ENCODE assay signal across 1 cellular context in the genomic region with DNA sequence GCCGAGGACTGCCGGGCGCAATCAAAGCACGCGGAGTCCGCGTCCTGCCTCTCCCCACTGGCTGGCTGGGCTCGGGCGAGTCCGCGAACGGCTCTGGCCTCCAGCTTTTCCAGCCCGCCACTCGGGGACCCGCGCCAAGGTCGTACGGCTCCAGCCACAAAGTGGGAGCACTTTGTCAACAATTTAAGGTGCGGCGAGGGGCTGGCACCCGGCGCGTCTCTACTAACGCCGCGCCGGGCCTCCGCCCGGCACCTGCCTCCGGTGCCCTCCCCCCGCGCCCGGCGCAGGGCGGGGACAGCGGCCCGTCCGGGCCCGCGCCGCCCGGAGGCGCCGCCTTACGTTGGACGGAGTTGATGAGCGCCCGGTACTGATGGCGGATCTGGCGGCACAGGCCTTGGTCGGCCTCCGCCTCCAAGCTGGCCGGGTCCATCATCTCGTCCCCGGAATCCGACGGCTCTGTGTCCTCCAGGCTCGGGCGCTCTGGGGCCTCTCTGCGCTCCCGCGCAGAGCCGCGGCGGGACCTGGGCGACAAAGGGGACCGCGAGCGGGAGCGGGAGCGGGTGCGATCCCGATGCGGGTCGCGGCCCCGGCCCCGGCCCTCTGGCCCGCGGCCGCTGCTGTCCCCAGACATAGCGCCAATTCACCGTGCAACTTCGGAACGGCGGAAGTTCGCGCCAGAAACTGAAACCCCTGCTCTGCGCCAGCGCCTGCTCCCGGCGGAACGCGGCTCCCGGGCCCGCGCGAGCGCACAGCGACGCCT.
TF ChIP-seq lines count a peak whose summit lies in the region.

A gene with protein sequence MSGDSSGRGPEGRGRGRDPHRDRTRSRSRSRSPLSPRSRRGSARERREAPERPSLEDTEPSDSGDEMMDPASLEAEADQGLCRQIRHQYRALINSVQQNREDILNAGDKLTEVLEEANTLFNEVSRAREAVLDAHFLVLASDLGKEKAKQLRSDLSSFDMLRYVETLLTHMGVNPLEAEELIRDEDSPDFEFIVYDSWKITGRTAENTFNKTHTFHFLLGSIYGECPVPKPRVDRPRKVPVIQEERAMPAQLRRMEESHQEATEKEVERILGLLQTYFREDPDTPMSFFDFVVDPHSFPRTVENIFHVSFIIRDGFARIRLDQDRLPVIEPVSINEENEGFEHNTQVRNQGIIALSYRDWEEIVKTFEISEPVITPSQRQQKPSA (minus strand): TSS at position 683 of the 760 bp plus-strand sequence. CDS start 52 bp downstream, at position 631.

TF ChIP-seq in HEK293, 187 proteins besides CTCF, POLR2A, EP300 and RAD21 (continued from another document and continues in another):
- TF ChIP-seq, protein P1, sequence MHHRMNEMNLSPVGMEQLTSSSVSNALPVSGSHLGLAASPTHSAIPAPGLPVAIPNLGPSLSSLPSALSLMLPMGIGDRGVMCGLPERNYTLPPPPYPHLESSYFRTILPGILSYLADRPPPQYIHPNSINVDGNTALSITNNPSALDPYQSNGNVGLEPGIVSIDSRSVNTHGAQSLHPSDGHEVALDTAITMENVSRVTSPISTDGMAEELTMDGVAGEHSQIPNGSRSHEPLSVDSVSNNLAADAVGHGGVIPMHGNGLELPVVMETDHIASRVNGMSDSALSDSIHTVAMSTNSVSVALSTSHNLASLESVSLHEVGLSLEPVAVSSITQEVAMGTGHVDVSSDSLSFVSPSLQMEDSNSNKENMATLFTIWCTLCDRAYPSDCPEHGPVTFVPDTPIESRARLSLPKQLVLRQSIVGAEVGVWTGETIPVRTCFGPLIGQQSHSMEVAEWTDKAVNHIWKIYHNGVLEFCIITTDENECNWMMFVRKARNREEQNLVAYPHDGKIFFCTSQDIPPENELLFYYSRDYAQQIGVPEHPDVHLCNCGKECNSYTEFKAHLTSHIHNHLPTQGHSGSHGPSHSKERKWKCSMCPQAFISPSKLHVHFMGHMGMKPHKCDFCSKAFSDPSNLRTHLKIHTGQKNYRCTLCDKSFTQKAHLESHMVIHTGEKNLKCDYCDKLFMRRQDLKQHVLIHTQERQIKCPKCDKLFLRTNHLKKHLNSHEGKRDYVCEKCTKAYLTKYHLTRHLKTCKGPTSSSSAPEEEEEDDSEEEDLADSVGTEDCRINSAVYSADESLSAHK (tag by site-specific recombination; IDR thresholded peaks at IDR 0.05) = no peak
- TF ChIP-seq, protein P2, sequence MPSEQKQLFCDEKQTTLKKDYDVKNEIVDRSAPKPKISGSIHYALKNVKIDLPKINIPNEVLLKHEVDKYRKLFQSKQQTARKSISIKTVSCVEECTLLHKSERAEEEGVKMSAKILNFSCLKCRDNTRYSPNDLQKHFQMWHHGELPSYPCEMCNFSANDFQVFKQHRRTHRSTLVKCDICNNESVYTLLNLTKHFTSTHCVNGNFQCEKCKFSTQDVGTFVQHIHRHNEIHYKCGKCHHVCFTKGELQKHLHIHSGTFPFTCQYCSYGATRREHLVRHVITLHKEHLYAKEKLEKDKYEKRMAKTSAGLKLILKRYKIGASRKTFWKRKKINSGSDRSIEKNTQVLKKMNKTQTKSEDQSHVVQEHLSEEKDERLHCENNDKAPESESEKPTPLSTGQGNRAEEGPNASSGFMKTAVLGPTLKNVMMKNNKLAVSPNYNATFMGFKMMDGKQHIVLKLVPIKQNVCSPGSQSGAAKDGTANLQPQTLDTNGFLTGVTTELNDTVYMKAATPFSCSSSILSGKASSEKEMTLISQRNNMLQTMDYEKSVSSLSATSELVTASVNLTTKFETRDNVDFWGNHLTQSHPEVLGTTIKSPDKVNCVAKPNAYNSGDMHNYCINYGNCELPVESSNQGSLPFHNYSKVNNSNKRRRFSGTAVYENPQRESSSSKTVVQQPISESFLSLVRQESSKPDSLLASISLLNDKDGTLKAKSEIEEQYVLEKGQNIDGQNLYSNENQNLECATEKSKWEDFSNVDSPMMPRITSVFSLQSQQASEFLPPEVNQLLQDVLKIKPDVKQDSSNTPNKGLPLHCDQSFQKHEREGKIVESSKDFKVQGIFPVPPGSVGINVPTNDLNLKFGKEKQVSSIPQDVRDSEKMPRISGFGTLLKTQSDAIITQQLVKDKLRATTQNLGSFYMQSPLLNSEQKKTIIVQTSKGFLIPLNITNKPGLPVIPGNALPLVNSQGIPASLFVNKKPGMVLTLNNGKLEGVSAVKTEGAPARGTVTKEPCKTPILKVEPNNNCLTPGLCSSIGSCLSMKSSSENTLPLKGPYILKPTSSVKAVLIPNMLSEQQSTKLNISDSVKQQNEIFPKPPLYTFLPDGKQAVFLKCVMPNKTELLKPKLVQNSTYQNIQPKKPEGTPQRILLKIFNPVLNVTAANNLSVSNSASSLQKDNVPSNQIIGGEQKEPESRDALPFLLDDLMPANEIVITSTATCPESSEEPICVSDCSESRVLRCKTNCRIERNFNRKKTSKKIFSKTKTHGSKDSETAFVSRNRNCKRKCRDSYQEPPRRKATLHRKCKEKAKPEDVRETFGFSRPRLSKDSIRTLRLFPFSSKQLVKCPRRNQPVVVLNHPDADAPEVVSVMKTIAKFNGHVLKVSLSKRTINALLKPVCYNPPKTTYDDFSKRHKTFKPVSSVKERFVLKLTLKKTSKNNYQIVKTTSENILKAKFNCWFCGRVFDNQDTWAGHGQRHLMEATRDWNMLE (tag by site-specific recombination; conservative IDR thresholded peaks at IDR 0.05; ENCODE audit: low read depth) = no peak
- TF ChIP-seq, protein P3, sequence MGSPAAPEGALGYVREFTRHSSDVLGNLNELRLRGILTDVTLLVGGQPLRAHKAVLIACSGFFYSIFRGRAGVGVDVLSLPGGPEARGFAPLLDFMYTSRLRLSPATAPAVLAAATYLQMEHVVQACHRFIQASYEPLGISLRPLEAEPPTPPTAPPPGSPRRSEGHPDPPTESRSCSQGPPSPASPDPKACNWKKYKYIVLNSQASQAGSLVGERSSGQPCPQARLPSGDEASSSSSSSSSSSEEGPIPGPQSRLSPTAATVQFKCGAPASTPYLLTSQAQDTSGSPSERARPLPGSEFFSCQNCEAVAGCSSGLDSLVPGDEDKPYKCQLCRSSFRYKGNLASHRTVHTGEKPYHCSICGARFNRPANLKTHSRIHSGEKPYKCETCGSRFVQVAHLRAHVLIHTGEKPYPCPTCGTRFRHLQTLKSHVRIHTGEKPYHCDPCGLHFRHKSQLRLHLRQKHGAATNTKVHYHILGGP (tag by site-specific recombination; IDR thresholded peaks at IDR 0.05) = no peak
- TF ChIP-seq ZFP37 (tag by site-specific recombination; IDR thresholded peaks at IDR 0.05) (no peak), ZNF510 (tag by site-specific recombination; IDR thresholded peaks at IDR 0.05; ENCODE audit: insufficient replicate concordance) (no peak), SP2 (tag by site-specific recombination; IDR thresholded peaks at IDR 0.05) (no peak; the same call in 1 of the 2 replicates), ZNF202 (tag by site-specific recombination; IDR thresholded peaks at IDR 0.05; ENCODE audit: borderline replicate concordance) (no peak), RBAK (tag by site-specific recombination; IDR thresholded peaks at IDR 0.05) (no peak), ZNF426 (tag by site-specific recombination; IDR thresholded peaks at IDR 0.05) (no peak), ZNF169 (tag by site-specific recombination; IDR thresholded peaks at IDR 0.05) (no peak), ZFP41 (tag by site-specific recombination; IDR thresholded peaks at IDR 0.05; ENCODE audit: borderline replicate concordance) (no peak), ZNF2 (tag by site-specific recombination; IDR thresholded peaks at IDR 0.05) (no peak), YY1 (tag by site-specific recombination; IDR thresholded peaks at IDR 0.05) (peak; percentile 86), ZNF112 (tag by site-specific recombination; IDR thresholded peaks at IDR 0.05) (no peak), ZNF24 (tag by site-specific recombination; IDR thresholded peaks at IDR 0.05) (no peak), ZNF274 (IDR thresholded peaks at IDR 0.05; ENCODE audit: low read length) (no peak), ZNF274 (tag by site-specific recombination; IDR thresholded peaks at IDR 0.05; ENCODE audit: borderline replicate concordance) (no peak), SETDB1 (IDR thresholded peaks at IDR 0.05; ENCODE audit: insufficient read length, low read length) (no peak), ZNF324 (tag by site-specific recombination; IDR thresholded peaks at IDR 0.05) (no peak), ZNF561 (tag by site-specific recombination; IDR thresholded peaks at IDR 0.05; ENCODE audit: borderline replicate concordance) (peak; percentile 95), EGR2 (tag by site-specific recombination; IDR thresholded peaks at IDR 0.05; ENCODE audit: low read depth) (no peak), PRDM1 (tag by site-specific recombination; IDR thresholded peaks at IDR 0.05) (no peak), ZNF433 (tag by site-specific recombination; IDR thresholded peaks at IDR 0.05; ENCODE audit: low read depth) (no peak), MYNN (tag by site-specific recombination; IDR thresholded peaks at IDR 0.05; ENCODE audit: borderline replicate concordance) (no peak), ZNF248 (tag by site-specific recombination; IDR thresholded peaks at IDR 0.05) (no peak), ZNF660 (tag by site-specific recombination; IDR thresholded peaks at IDR 0.05) (peak; percentile 81), ZNF391 (tag by site-specific recombination; IDR thresholded peaks at IDR 0.05; ENCODE audit: borderline replicate concordance, low read depth) (no peak; the same call in 1 of the 2 replicates), ZNF214 (tag by site-specific recombination; IDR thresholded peaks at IDR 0.05; ENCODE audit: borderline replicate concordance) (no peak), ZNF221 (tag by site-specific recombination; IDR thresholded peaks at IDR 0.05; ENCODE audit: borderline replicate concordance) (no peak), ZBTB8A (tag by site-specific recombination; IDR thresholded peaks at IDR 0.05) (peak; percentile 98), ZNF292 (tag by site-specific recombination; IDR thresholded peaks at IDR 0.05; ENCODE audit: borderline replicate concordance, low read depth) (no peak), ZNF768 (tag by site-specific recombination; IDR thresholded peaks at IDR 0.05) (no peak), ZNF610 (tag by site-specific recombination; IDR thresholded peaks at IDR 0.05; ENCODE audit: borderline replicate concordance) (no peak; the same call in 1 of the 2 replicates)
- TF ChIP-seq, protein P4, sequence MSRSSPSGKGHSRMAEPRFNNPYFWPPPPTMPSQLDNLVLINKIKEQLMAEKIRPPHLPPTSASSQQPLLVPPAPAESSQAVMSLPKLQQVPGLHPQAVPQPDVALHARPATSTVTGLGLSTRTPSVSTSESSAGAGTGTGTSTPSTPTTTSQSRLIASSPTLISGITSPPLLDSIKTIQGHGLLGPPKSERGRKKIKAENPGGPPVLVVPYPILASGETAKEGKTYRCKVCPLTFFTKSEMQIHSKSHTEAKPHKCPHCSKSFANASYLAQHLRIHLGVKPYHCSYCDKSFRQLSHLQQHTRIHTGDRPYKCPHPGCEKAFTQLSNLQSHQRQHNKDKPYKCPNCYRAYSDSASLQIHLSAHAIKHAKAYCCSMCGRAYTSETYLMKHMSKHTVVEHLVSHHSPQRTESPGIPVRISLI (tag by site-specific recombination; IDR thresholded peaks at IDR 0.05) = no peak
- TF ChIP-seq, protein P5, sequence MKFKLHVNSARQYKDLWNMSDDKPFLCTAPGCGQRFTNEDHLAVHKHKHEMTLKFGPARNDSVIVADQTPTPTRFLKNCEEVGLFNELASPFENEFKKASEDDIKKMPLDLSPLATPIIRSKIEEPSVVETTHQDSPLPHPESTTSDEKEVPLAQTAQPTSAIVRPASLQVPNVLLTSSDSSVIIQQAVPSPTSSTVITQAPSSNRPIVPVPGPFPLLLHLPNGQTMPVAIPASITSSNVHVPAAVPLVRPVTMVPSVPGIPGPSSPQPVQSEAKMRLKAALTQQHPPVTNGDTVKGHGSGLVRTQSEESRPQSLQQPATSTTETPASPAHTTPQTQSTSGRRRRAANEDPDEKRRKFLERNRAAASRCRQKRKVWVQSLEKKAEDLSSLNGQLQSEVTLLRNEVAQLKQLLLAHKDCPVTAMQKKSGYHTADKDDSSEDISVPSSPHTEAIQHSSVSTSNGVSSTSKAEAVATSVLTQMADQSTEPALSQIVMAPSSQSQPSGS (tag by site-specific recombination; IDR thresholded peaks at IDR 0.05; ENCODE audit: low read depth) = no peak
- TF ChIP-seq, protein P6, sequence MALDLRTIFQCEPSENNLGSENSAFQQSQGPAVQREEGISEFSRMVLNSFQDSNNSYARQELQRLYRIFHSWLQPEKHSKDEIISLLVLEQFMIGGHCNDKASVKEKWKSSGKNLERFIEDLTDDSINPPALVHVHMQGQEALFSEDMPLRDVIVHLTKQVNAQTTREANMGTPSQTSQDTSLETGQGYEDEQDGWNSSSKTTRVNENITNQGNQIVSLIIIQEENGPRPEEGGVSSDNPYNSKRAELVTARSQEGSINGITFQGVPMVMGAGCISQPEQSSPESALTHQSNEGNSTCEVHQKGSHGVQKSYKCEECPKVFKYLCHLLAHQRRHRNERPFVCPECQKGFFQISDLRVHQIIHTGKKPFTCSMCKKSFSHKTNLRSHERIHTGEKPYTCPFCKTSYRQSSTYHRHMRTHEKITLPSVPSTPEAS (tag by site-specific recombination; IDR thresholded peaks at IDR 0.05) = no peak
- TF ChIP-seq, protein P7, sequence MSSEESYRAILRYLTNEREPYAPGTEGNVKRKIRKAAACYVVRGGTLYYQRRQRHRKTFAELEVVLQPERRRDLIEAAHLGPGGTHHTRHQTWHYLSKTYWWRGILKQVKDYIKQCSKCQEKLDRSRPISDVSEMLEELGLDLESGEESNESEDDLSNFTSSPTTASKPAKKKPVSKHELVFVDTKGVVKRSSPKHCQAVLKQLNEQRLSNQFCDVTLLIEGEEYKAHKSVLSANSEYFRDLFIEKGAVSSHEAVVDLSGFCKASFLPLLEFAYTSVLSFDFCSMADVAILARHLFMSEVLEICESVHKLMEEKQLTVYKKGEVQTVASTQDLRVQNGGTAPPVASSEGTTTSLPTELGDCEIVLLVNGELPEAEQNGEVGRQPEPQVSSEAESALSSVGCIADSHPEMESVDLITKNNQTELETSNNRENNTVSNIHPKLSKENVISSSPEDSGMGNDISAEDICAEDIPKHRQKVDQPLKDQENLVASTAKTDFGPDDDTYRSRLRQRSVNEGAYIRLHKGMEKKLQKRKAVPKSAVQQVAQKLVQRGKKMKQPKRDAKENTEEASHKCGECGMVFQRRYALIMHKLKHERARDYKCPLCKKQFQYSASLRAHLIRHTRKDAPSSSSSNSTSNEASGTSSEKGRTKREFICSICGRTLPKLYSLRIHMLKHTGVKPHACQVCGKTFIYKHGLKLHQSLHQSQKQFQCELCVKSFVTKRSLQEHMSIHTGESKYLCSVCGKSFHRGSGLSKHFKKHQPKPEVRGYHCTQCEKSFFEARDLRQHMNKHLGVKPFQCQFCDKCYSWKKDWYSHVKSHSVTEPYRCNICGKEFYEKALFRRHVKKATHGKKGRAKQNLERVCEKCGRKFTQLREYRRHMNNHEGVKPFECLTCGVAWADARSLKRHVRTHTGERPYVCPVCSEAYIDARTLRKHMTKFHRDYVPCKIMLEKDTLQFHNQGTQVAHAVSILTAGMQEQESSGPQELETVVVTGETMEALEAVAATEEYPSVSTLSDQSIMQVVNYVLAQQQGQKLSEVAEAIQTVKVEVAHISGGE (tag by site-specific recombination; conservative IDR thresholded peaks at IDR 0.05; ENCODE audit: low read depth) = peak; percentile 90
- TF ChIP-seq, protein P8, sequence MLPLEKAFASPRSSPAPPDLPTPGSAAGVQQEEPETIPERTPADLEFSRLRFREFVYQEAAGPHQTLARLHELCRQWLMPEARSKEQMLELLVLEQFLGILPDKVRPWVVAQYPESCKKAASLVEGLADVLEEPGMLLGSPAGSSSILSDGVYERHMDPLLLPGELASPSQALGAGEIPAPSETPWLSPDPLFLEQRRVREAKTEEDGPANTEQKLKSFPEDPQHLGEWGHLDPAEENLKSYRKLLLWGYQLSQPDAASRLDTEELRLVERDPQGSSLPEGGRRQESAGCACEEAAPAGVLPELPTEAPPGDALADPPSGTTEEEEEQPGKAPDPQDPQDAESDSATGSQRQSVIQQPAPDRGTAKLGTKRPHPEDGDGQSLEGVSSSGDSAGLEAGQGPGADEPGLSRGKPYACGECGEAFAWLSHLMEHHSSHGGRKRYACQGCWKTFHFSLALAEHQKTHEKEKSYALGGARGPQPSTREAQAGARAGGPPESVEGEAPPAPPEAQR (tag by site-specific recombination; IDR thresholded peaks at IDR 0.05) = no peak
